8 cellular contexts compared by ENCODE assay signal in the genomic region with DNA sequence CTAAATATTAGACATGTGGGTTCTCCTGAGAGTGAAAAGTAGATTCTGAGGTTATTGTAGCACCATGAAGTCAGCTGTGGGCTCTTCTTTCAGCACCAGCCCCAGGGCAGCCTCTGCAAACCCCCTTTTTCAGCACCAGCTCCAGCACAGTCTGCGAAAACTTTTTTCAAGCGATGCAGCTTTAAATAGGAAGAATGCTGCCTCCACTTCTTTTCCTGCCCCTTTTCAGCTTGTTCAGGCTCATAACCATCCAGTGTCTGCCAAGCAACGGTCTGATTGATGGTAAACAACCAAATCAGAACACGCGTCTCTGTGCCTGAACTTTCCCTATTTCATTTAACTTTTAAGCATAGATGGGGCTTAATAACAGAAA. TPM values are rescaled to one million over a fixed set of nuclear protein-coding genes. Genes with fewer than 3 reads are reported as not detected.
DNase-seq lines count a peak whose midpoint lies in the region; ATAC-seq and TF ChIP-seq lines count a peak whose summit lies in the region.

A gene (minus strand): TSS at position 155 of the 373 bp plus-strand sequence. CDS start 157 bp downstream, outside the sequence.

- H4K8ac ChIP-seq in neuronal stem cell (ENCODE audit: low read depth, low read length) = no peak within 1 kb of the TSS

- H3K79me1 ChIP-seq in neuronal stem cell (ENCODE audit: low read depth, low read length) = no peaks in the 10 kb centered on the region

- H3K36me3 ChIP-seq in Caco-2 (ENCODE audit: control insufficient read depth, insufficient read depth, low read length) (no peaks in the 10 kb centered on the region), neuronal stem cell (replicated peaks in 1 of 2; ENCODE audit: control insufficient read depth in 2 of 2, insufficient read depth in 2 of 2, low read length in 2 of 2) (no peaks in the 10 kb centered on the region), WERI-Rb-1 (no peaks in the 10 kb centered on the region)

- intact Hi-C loops in Caco-2 (cut with micrococcal nuclease; ENCODE audit: unreplicated experiment) = loop anchor here (1.0 to 5.0 kb wide), 5 partner anchors 17 to 200 kb away; no protein-coding TSS in a partner anchor

- peak in 1 of 4 experiments; percentile 62 for ATAC-seq in T-cell (replicated peaks in 1 of 4)

- H3K27ac ChIP-seq in neuronal stem cell (replicated peaks; ENCODE audit: low read length) (peak within 1 kb of the TSS; percentile 80), WERI-Rb-1 (no peak within 1 kb of the TSS)

- H3K4me2 ChIP-seq in neuronal stem cell (ENCODE audit: insufficient read depth, low read length, poor library complexity, severe bottlenecking) = peak within 1 kb of the TSS; percentile 56

- peaks cover 6% of the 10 kb centered on the region for H3K36me3 Mint-ChIP-seq in Caco-2 (ENCODE audit: insufficient read depth, unreplicated experiment)
- no peaks in the 10 kb centered on the region for H3K36me3 Mint-ChIP-seq in T-cell

- no CpG with 5 or more reads among the region's 5 CpGs for WGBS in neuronal stem cell (ENCODE audit: extremely low coverage in 2 of 2, insufficient read length in 2 of 2, insufficient replicate concordance in 1 of 2), 2 donors

- DNase-seq in Caco-2 = peak; percentile 71
- DNase-seq in T-cell = peak in 5 of 34 experiments; percentile 0 to 6 (median 3)
- DNase-seq in foreskin fibroblast = peak; percentile 82 to 93
- peak; percentile 40 for DNase-seq in neuronal stem cell (ENCODE audit: low spot score)
- DNase-seq in central memory CD4-positive, alpha-beta T cell = no peak
- DNase-seq in NCI-H69 (lab: John Stamatoyannopoulos, UW) = no peak
- DNase-seq in WERI-Rb-1 = no peak
- no peak for DNase-seq in SW 1271 (lab: John Stamatoyannopoulos, UW)

- H3K9me3 Mint-ChIP-seq in Caco-2 (ENCODE audit: unreplicated experiment) = no peaks in the 10 kb centered on the region
- H3K9me3 Mint-ChIP-seq in T-cell = no peaks in the 10 kb centered on the region

- H3K4me1 Mint-ChIP-seq in Caco-2 (ENCODE audit: low read depth, unreplicated experiment) (peaks cover 37% of the 10 kb centered on the region), T-cell (peaks cover 14 to 18% (median 14%) of the 10 kb centered on the region in 3 donors)

- H2BK15ac ChIP-seq in neuronal stem cell (ENCODE audit: low read length) = no peak within 1 kb of the TSS

- H3K4me1 ChIP-seq in Caco-2 (peaks cover 44% of the 10 kb centered on the region), neuronal stem cell (ENCODE audit: control insufficient read depth in 2 of 2, insufficient read depth in 1 of 2, low read depth in 1 of 2, low read length in 2 of 2) (peaks cover 0 to 1% of the 10 kb centered on the region in 2 donors)

- no peak within 1 kb of the TSS for H3K14ac ChIP-seq in neuronal stem cell (ENCODE audit: low read length)

- no peak within 1 kb of the TSS for H2BK12ac ChIP-seq in neuronal stem cell (ENCODE audit: low read length)

- no peak within 1 kb of the TSS for H3K4ac ChIP-seq in neuronal stem cell (ENCODE audit: low read length)

- H3K27me3 Mint-ChIP-seq in Caco-2 (ENCODE audit: insufficient read depth, unreplicated experiment) (no peaks in the 10 kb centered on the region), T-cell (peaks cover 16 to 21% of the 10 kb centered on the region in 2 donors)

- no peak within 1 kb of the TSS for H3K9ac ChIP-seq in neuronal stem cell (ENCODE audit: low read depth, low read length, poor library complexity)

- H3K27me3 ChIP-seq in Caco-2 (replicated peaks; ENCODE audit: control insufficient read depth, insufficient read depth, low read length) = no peaks in the 10 kb centered on the region
- no peaks in the 10 kb centered on the region for H3K27me3 ChIP-seq in neuronal stem cell (ENCODE audit: control insufficient read depth in 3 of 3, insufficient read depth in 3 of 3, low read depth in 1 of 3, low read length in 3 of 3)
- no peaks in the 10 kb centered on the region for H3K27me3 ChIP-seq in WERI-Rb-1 (ENCODE audit: insufficient read depth, low read depth, severe bottlenecking)

- H3K27ac Mint-ChIP-seq in Caco-2 (ENCODE audit: unreplicated experiment) (peak within 1 kb of the TSS; percentile 87), T-cell (no peak within 1 kb of the TSS)

- H3K18ac ChIP-seq in neuronal stem cell (ENCODE audit: low read length) = no peak within 1 kb of the TSS

- no peak within 1 kb of the TSS for H3K23ac ChIP-seq in neuronal stem cell (ENCODE audit: low read depth, low read length, poor library complexity)

- H4K91ac ChIP-seq in neuronal stem cell (ENCODE audit: low read depth, low read length, poor library complexity) = no peak within 1 kb of the TSS

- H2BK120ac ChIP-seq in neuronal stem cell (ENCODE audit: low read depth, low read length) = no peak within 1 kb of the TSS

- H3K4me3 Mint-ChIP-seq in Caco-2 (ENCODE audit: unreplicated experiment) = peak within 1 kb of the TSS; percentile 92
- H3K4me3 Mint-ChIP-seq in T-cell = peak within 1 kb of the TSS; percentile 6 to 55 (median 18)

- H3K4me3 ChIP-seq in Caco-2 (ENCODE audit: low read depth, low read length) (peak within 1 kb of the TSS; percentile 66), foreskin fibroblast (ENCODE audit: low read depth in 1 of 2, low read length in 2 of 2) (peak within 1 kb of the TSS; percentile 74 to 89), neuronal stem cell (ENCODE audit: low read length in 2 of 2) (peak within 1 kb of the TSS; percentile 56 to 80), WERI-Rb-1 (ENCODE audit: low read depth, low read length) (no peak within 1 kb of the TSS)

- H2BK5ac ChIP-seq in neuronal stem cell (ENCODE audit: low read length) = no peak within 1 kb of the TSS

- POLR2A ChIA-PET in Caco-2 (lab: Charles Lee) (no interaction called here), T-cell (lab: Charles Lee) (no interaction called here)

- TF ChIP-seq CTCF in Caco-2 (IDR thresholded peaks at IDR 0.05; ENCODE audit: insufficient read depth in 1 of 2, low read depth in 1 of 2, low read length in 1 of 2, severe bottlenecking in 1 of 2, unreplicated experiment in 1 of 2) (no peak), foreskin fibroblast (IDR thresholded peaks at IDR 0.05; ENCODE audit: low read depth, low read length) (no peak), WERI-Rb-1 (IDR thresholded peaks at IDR 0.05; ENCODE audit: low read depth, low read length) (no peak)

- H3K9me3 ChIP-seq in Caco-2 (no peaks in the 10 kb centered on the region), neuronal stem cell (replicated peaks in 1 of 2; ENCODE audit: control insufficient read depth in 2 of 2, insufficient read depth in 1 of 2, low read depth in 1 of 2, low read length in 2 of 2) (no peaks in the 10 kb centered on the region), WERI-Rb-1 (ENCODE audit: severe bottlenecking) (no peaks in the 10 kb centered on the region)

- no TSS peak for BruUV-seq in Caco-2 (replicated peaks; lab: Mats Ljungman, UMichigan)

- CTCF ChIA-PET in Caco-2 (lab: Charles Lee) (interaction anchor here (2.9 kb wide), 1 partner anchor 37 kb away, joined by 25 read pairs; no protein-coding TSS in a partner anchor), T-cell (lab: Charles Lee) (no interaction called here)

- peak within 1 kb of the TSS; percentile 86 for H2AFZ ChIP-seq in neuronal stem cell (ENCODE audit: low read length)

- H2AK5ac ChIP-seq in neuronal stem cell (ENCODE audit: low read depth, low read length) = no peak within 1 kb of the TSS

RNA-seq across cellular contexts. Expression of the gene that starts here (rescaled TPM):
- 190 and 244 TPM in 2 replicates for total RNA-seq in Caco-2 (2022)
- total RNA-seq in T-cell = 1 to 10 TPM in 4 of 5 donors, under 1 TPM in 1; 0.40 to 1.9 (median 1.3) TPM
- 29.1 TPM for polyA plus RNA-seq in neuronal stem cell (2013, experiment 1 of 2)
- 29.4 TPM for polyA plus RNA-seq in neuronal stem cell (2013, experiment 2 of 2)

Comparison
In these comparisons a context has a peak if more than half of its experiments do, and no peak if none do; other contexts are left out.
1. RNA of the gene that starts here (total RNA-seq): 190 to 244 TPM in Caco-2; 0.40 to 1.9 TPM in T-cell; every median in the first group is over 10 times any median in the second.
2. DNase-seq: peak in Caco-2 (2 of 2), foreskin fibroblast (2 of 2) and neuronal stem cell (single experiment); none in central memory CD4-positive, alpha-beta T cell (single experiment), NCI-H69 (single experiment), WERI-Rb-1 (single experiment) and SW 1271 (0 of 2).